8 cellular contexts compared by ENCODE assay signal in genomic region chr19:51726049-51726448, GRCh38. TPM values are rescaled to one million over a fixed set of nuclear protein-coding genes. Genes with fewer than 3 reads are reported as not detected.
A peak's percentile ranks its signal among the peaks of the same experiment; 100 is the strongest.
DNase-seq lines count a peak whose midpoint lies in the region; ATAC-seq and TF ChIP-seq lines count a peak whose summit lies in the region.

No MANE protein-coding gene starts in this region.

- no peak overlapping the region for H3K4me3 ChIP-seq in choroid plexus epithelial cell (ENCODE audit: low read depth, low read length)

- TF ChIP-seq CTCF in choroid plexus epithelial cell (conservative IDR thresholded peaks at IDR 0.05; ENCODE audit: low read depth, low read length), result no peak

- DNase-seq in HT1080 (ENCODE audit: low read depth) (peak; percentile 40), choroid plexus epithelial cell (ENCODE audit: low read depth) (peak; percentile 98), islet precursor cell (peak; percentile 67), substantia nigra (lab: John Stamatoyannopoulos, UW) (peak; percentile 12 to 94 (median 79))
- DNase-seq in stimulated activated CD4-positive, alpha-beta T cell treated with anti-CD3 and anti-CD28 coated beads, Interleukin-15, amount 100 ng/mL, for 24 hours, result no peak

- peak overlapping the region; percentile 96 for H3K27ac ChIP-seq in substantia nigra (ENCODE audit: low read depth, low read length, poor library complexity, severe bottlenecking)

- no peak for ATAC-seq in GM21381 (IDR thresholded peaks at IDR 0.05; ENCODE audit: unreplicated experiment)
- no peak for ATAC-seq in HG03039 (IDR thresholded peaks at IDR 0.05; ENCODE audit: unreplicated experiment)
- no peak for ATAC-seq in GM21447 (IDR thresholded peaks at IDR 0.05; ENCODE audit: unreplicated experiment)

RNA-seq across cellular contexts. Expression of gene HAS1, which starts 2.3 kb away (rescaled TPM):
- total RNA-seq in HT1080 (2014; rRNA removed; shearing (Covaris generic)), result not detected in 2 replicates
- polyA plus RNA-seq in HT1080 (2015; cell fraction: cytosol; rRNA removed), result not detected in 2 replicates
- polyA plus RNA-seq in HT1080 (2015; cell fraction: nucleus; rRNA removed), result not detected in 2 replicates

RNA-seq across cellular contexts. Expression of gene FPR1, which starts 25.6 kb away (rescaled TPM):
- 0.57 and 0.98 TPM in 2 replicates for total RNA-seq in HT1080 (2014; rRNA removed; shearing (Covaris generic))
- 0.43 and 2.0 TPM in 2 replicates for polyA plus RNA-seq in HT1080 (2015; cell fraction: cytosol; rRNA removed)
- polyA plus RNA-seq in HT1080 (2015; cell fraction: nucleus; rRNA removed), result 1.2 and 1.5 TPM in 2 replicates

RNA-seq across cellular contexts. Expression of gene SPACA6, which starts 32.9 kb away (rescaled TPM):
- total RNA-seq in HT1080 (2014; rRNA removed; shearing (Covaris generic)), result 6.5 and 9.1 TPM in 2 replicates
- polyA plus RNA-seq in HT1080 (2015; cell fraction: cytosol; rRNA removed), result 3.9 and 9.9 TPM in 2 replicates
- polyA plus RNA-seq in HT1080 (2015; cell fraction: nucleus; rRNA removed), result 42.7 and 53.8 TPM in 2 replicates

RNA-seq across cellular contexts. Expression of gene FPR2, which starts 34.9 kb away (rescaled TPM):
- total RNA-seq in HT1080 (2014; rRNA removed; shearing (Covaris generic)), result 0.05 TPM in 1 of 2 replicates, not detected in the other
- not detected in 2 replicates for polyA plus RNA-seq in HT1080 (2015; cell fraction: cytosol; rRNA removed)
- polyA plus RNA-seq in HT1080 (2015; cell fraction: nucleus; rRNA removed), result 0.11 TPM in 1 of 2 replicates, not detected in the other
